ENCODE assay signal across 14 cellular contexts in genomic region chr2:42223822-42224268, GRCh38.
A peak's percentile ranks its signal among the peaks of the same experiment; 100 is the strongest.
DNase-seq lines count a peak whose midpoint lies in the region; ATAC-seq and TF ChIP-seq lines count a peak whose summit lies in the region.
"Had no signal": no experiment of that assay in that cellular context is flagged by ENCODE, and none has a peak within 500 bp of the region (broad histone marks: within the 10 kb centered on the region; RNA-seq: fewer than 3 reads in every experiment).

No MANE protein-coding gene starts in this region.

- H3K4me3 Mint-ChIP-seq in activated naive CD4-positive, alpha-beta T cell treated with anti-CD3 and anti-CD28 coated beads, Interleukin-2, amount 50 U/mL, for 24 hours, result no peak overlapping the region

- peak overlapping the region; percentile 82 for H3K27ac Mint-ChIP-seq in activated naive CD4-positive, alpha-beta T cell treated with anti-CD3 and anti-CD28 coated beads, Interleukin-2, amount 50 U/mL, for 24 hours

- ATAC-seq in SK-N-SH treated with all-trans-retinoic acid at 6 μM for 48 hours, result peak; percentile 56
- ATAC-seq in HG03196 (IDR thresholded peaks at IDR 0.05; ENCODE audit: unreplicated experiment), result no peak
- no peak for ATAC-seq in HG03469 (IDR thresholded peaks at IDR 0.05; ENCODE audit: unreplicated experiment)
- ATAC-seq: HCT116 had no signal

- no peaks in the 10 kb centered on the region for H3K27me3 Mint-ChIP-seq in activated naive CD4-positive, alpha-beta T cell treated with anti-CD3 and anti-CD28 coated beads, Interleukin-2, amount 50 U/mL, for 24 hours

- peaks cover 9% of the 10 kb centered on the region for H3K36me3 Mint-ChIP-seq in activated naive CD4-positive, alpha-beta T cell treated with anti-CD3 and anti-CD28 coated beads, Interleukin-2, amount 50 U/mL, for 24 hours

- H3K9me3 Mint-ChIP-seq in activated naive CD4-positive, alpha-beta T cell treated with anti-CD3 and anti-CD28 coated beads, Interleukin-2, amount 50 U/mL, for 24 hours, result no peaks in the 10 kb centered on the region

- no peak for DNase-seq in activated naive CD4-positive, alpha-beta T cell (lab: John Stamatoyannopoulos, UW)
- DNase-seq in fibroblast of peridontal ligament (ENCODE audit: extremely low read depth) (peak; percentile 78), stromal cell of bone marrow (ENCODE audit: low read depth) (peak; percentile 19), glomerular visceral epithelial cell (ENCODE audit: extremely low spot score) (no peak)
- DNase-seq: activated T-cell treated with anti-CD3 and anti-CD28 coated beads for 4 hours, DND-41, mesendoderm, NCI-H187, WERI-Rb-1 had no signal

- H3K4me1 Mint-ChIP-seq in activated naive CD4-positive, alpha-beta T cell treated with anti-CD3 and anti-CD28 coated beads, Interleukin-2, amount 50 U/mL, for 24 hours, result peaks cover 93% of the 10 kb centered on the region

TF ChIP-seq in SK-N-SH treated with all-trans-retinoic acid at 6 μM for 48 hours, 23 proteins besides CTCF, POLR2A, EP300 and RAD21:
- no peak for TF ChIP-seq OSR1 (CRISPR knock-in tag; IDR thresholded peaks at IDR 0.05)
- no peak for TF ChIP-seq RARB (CRISPR knock-in tag; IDR thresholded peaks at IDR 0.05)
- TF ChIP-seq SNAI2 (CRISPR knock-in tag; IDR thresholded peaks at IDR 0.05), result no peak
- no peak for TF ChIP-seq TCF4 (CRISPR knock-in tag; IDR thresholded peaks at IDR 0.05; ENCODE audit: borderline replicate concordance)
- TF ChIP-seq ZNF565 (CRISPR knock-in tag; conservative IDR thresholded peaks at IDR 0.05; ENCODE audit: low read depth), result no peak
- TF ChIP-seq ZFP3 (CRISPR knock-in tag; IDR thresholded peaks at IDR 0.05), result no peak
- TF ChIP-seq PATZ1 (CRISPR knock-in tag; IDR thresholded peaks at IDR 0.05; ENCODE audit: borderline replicate concordance), result no peak
- TF ChIP-seq, protein P1, sequence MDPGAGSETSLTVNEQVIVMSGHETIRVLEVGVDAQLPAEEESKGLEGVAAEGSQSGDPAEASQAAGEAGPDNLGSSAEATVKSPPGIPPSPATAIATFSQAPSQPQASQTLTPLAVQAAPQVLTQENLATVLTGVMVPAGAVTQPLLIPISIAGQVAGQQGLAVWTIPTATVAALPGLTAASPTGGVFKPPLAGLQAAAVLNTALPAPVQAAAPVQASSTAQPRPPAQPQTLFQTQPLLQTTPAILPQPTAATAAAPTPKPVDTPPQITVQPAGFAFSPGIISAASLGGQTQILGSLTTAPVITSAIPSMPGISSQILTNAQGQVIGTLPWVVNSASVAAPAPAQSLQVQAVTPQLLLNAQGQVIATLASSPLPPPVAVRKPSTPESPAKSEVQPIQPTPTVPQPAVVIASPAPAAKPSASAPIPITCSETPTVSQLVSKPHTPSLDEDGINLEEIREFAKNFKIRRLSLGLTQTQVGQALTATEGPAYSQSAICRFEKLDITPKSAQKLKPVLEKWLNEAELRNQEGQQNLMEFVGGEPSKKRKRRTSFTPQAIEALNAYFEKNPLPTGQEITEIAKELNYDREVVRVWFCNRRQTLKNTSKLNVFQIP (CRISPR knock-in tag; IDR thresholded peaks at IDR 0.05; ENCODE audit: borderline replicate concordance, low read depth), result no peak
- TF ChIP-seq, protein P2, sequence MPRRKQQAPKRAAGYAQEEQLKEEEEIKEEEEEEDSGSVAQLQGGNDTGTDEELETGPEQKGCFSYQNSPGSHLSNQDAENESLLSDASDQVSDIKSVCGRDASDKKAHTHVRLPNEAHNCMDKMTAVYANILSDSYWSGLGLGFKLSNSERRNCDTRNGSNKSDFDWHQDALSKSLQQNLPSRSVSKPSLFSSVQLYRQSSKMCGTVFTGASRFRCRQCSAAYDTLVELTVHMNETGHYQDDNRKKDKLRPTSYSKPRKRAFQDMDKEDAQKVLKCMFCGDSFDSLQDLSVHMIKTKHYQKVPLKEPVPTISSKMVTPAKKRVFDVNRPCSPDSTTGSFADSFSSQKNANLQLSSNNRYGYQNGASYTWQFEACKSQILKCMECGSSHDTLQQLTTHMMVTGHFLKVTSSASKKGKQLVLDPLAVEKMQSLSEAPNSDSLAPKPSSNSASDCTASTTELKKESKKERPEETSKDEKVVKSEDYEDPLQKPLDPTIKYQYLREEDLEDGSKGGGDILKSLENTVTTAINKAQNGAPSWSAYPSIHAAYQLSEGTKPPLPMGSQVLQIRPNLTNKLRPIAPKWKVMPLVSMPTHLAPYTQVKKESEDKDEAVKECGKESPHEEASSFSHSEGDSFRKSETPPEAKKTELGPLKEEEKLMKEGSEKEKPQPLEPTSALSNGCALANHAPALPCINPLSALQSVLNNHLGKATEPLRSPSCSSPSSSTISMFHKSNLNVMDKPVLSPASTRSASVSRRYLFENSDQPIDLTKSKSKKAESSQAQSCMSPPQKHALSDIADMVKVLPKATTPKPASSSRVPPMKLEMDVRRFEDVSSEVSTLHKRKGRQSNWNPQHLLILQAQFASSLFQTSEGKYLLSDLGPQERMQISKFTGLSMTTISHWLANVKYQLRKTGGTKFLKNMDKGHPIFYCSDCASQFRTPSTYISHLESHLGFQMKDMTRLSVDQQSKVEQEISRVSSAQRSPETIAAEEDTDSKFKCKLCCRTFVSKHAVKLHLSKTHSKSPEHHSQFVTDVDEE (CRISPR knock-in tag; IDR thresholded peaks at IDR 0.05), result no peak
- no peak for TF ChIP-seq PPARA (CRISPR knock-in tag; IDR thresholded peaks at IDR 0.05; ENCODE audit: borderline replicate concordance)
- no peak for TF ChIP-seq ZFP30 (CRISPR knock-in tag; IDR thresholded peaks at IDR 0.05)
- TF ChIP-seq ESRRG (CRISPR knock-in tag; IDR thresholded peaks at IDR 0.05), result no peak
- no peak for TF ChIP-seq ARNTL (CRISPR knock-in tag; IDR thresholded peaks at IDR 0.05; ENCODE audit: borderline replicate concordance, low read depth)
- TF ChIP-seq ZC3H10 (CRISPR knock-in tag; IDR thresholded peaks at IDR 0.05), result no peak
- TF ChIP-seq ZNF70 (CRISPR knock-in tag; IDR thresholded peaks at IDR 0.05), result no peak
- no peak for TF ChIP-seq ISL1 (CRISPR knock-in tag; IDR thresholded peaks at IDR 0.05)

Comparison
In these comparisons a context has a peak if more than half of its experiments do, and no peak if none do; other contexts are left out.
1. DNase-seq: peak in fibroblast of peridontal ligament (single experiment) and stromal cell of bone marrow (single experiment); none in activated naive CD4-positive, alpha-beta T cell (0 of 4) and glomerular visceral epithelial cell (single experiment).